ENCODE assay signal across 10 cellular contexts in genomic region chr7:139494835-139495568, GRCh38. TPM values are rescaled to one million over a fixed set of nuclear protein-coding genes. Genes with fewer than 3 reads are reported as not detected.
DNase-seq lines count a peak whose midpoint lies in the region; ATAC-seq and TF ChIP-seq lines count a peak whose summit lies in the region.
"Had no signal": no experiment of that assay in that cellular context is flagged by ENCODE, and none has a peak within 500 bp of the region (broad histone marks: within the 10 kb centered on the region; RNA-seq: fewer than 3 reads in every experiment).

No MANE protein-coding gene starts in this region.

- peaks cover 7% of the 10 kb centered on the region for H3K9me3 Mint-ChIP-seq in MCF 10A (ENCODE audit: unreplicated experiment)
- no peaks in the 10 kb centered on the region for H3K9me3 Mint-ChIP-seq in stimulated activated naive CD8-positive, alpha-beta T cell treated with anti-CD3 and anti-CD28 coated beads, Interleukin-15, Interleukin-2, amounts not matched to agents 100 ng/mL and 50 ng/mL, for 24 hours

- H3K4me3 ChIP-seq in breast epithelium (no peak overlapping the region), gastrocnemius medialis (no peak overlapping the region)

- H3K27me3 Mint-ChIP-seq in MCF 10A (ENCODE audit: insufficient read depth, unreplicated experiment) = no peaks in the 10 kb centered on the region
- no peaks in the 10 kb centered on the region for H3K27me3 Mint-ChIP-seq in stimulated activated naive CD8-positive, alpha-beta T cell treated with anti-CD3 and anti-CD28 coated beads, Interleukin-15, Interleukin-2, amounts not matched to agents 100 ng/mL and 50 ng/mL, for 24 hours

- no peaks in the 10 kb centered on the region for H3K4me1 ChIP-seq in breast epithelium
- H3K4me1 ChIP-seq in gastrocnemius medialis = no peaks in the 10 kb centered on the region

- ATAC-seq in HG02642 (IDR thresholded peaks at IDR 0.05; ENCODE audit: poor library complexity, unreplicated experiment) (peak; percentile 87), esophagus mucosa (no peak), gastrocnemius medialis (no peak)

- peak overlapping the region; percentile 0 for H3K27ac Mint-ChIP-seq in MCF 10A (ENCODE audit: low read depth, unreplicated experiment)
- H3K27ac Mint-ChIP-seq in stimulated activated naive CD8-positive, alpha-beta T cell treated with anti-CD3 and anti-CD28 coated beads, Interleukin-15, Interleukin-2, amounts not matched to agents 100 ng/mL and 50 ng/mL, for 24 hours = peak overlapping the region; percentile 6

- in situ Hi-C loops in gastrocnemius medialis (cut with MboI; ENCODE audit: low sequenced_read_pairs in 4 of 4) = loop anchor here (5.0 to 25.0 kb wide), 4 partner anchors 130 to 510 kb away; no protein-coding TSS in a partner anchor

- TF ChIP-seq CTCF in MCF 10A (IDR thresholded peaks at IDR 0.05; ENCODE audit: unreplicated experiment) (no peak), breast epithelium (IDR thresholded peaks at IDR 0.05) (no peak), gastrocnemius medialis (IDR thresholded peaks at IDR 0.05 in 4 of 5, conservative IDR thresholded peaks at IDR 0.05 in 1 of 5) (no peak)

- POLR2A ChIA-PET in MCF 10A (lab: Yijun Ruan, JAX) = interaction anchor here (0.6 to 1.4 kb wide), 3 partner anchors 13 to 107 kb away, joined by 3 to 6 read pairs (median 3); no protein-coding TSS in a partner anchor

- no peaks in the 10 kb centered on the region for H3K27me3 ChIP-seq in breast epithelium
- no peaks in the 10 kb centered on the region for H3K27me3 ChIP-seq in gastrocnemius medialis

- no TSS peak for BruUV-seq in MCF 10A (replicated peaks; lab: Mats Ljungman, UMichigan)

- DNase-seq in MCF 10A (ENCODE audit: unreplicated experiment) = no peak
- no peak for DNase-seq in breast epithelium (ENCODE audit: low spot score in 2 of 2)
- DNase-seq in NCI-H2107 (lab: John Stamatoyannopoulos, UW) = peak; percentile 73
- no peak for DNase-seq in gastrocnemius medialis
- no peak for DNase-seq in middle frontal gyrus (ENCODE audit: extremely low spot score, low spot score)

- H3K9me3 ChIP-seq in breast epithelium (peaks cover 0 to 10% of the 10 kb centered on the region in 2 donors), gastrocnemius medialis (peaks cover 0 to 2% (median 0%) of the 10 kb centered on the region in 3 donors)

- intact Hi-C loops in MCF 10A (cut with micrococcal nuclease) (no loop called here), breast epithelium (cut with DNase I; ENCODE audit: low total_unique reads) (no loop called here), gastrocnemius medialis (cut with DNase I; ENCODE audit: low total_unique reads) (no loop called here)

- no peak overlapping the region for H3K4me3 Mint-ChIP-seq in MCF 10A (ENCODE audit: unreplicated experiment)
- H3K4me3 Mint-ChIP-seq in stimulated activated naive CD8-positive, alpha-beta T cell treated with anti-CD3 and anti-CD28 coated beads, Interleukin-15, Interleukin-2, amounts not matched to agents 100 ng/mL and 50 ng/mL, for 24 hours = no peak overlapping the region

- no peaks in the 10 kb centered on the region for H3K36me3 ChIP-seq in breast epithelium
- no peaks in the 10 kb centered on the region for H3K36me3 ChIP-seq in gastrocnemius medialis

- H3K4me1 Mint-ChIP-seq in MCF 10A (ENCODE audit: insufficient read depth, unreplicated experiment) = peaks cover 18% of the 10 kb centered on the region
- peaks cover 22% of the 10 kb centered on the region for H3K4me1 Mint-ChIP-seq in stimulated activated naive CD8-positive, alpha-beta T cell treated with anti-CD3 and anti-CD28 coated beads, Interleukin-15, Interleukin-2, amounts not matched to agents 100 ng/mL and 50 ng/mL, for 24 hours (ENCODE audit: low read depth)

- no peak overlapping the region for H3K27ac ChIP-seq in breast epithelium
- H3K27ac ChIP-seq in gastrocnemius medialis = no peak overlapping the region

- CTCF ChIA-PET in MCF 10A (lab: Yijun Ruan, JAX) = interaction anchor here (1.0 to 1.9 kb wide), 4 partner anchors 14 to 124 kb away, joined by 3 to 6 read pairs (median 4); no protein-coding TSS in a partner anchor

- TF ChIP-seq POLR2A in breast epithelium (IDR thresholded peaks at IDR 0.05) (no peak), gastrocnemius medialis (IDR thresholded peaks at IDR 0.05) (no peak)

- no peaks in the 10 kb centered on the region for H3K36me3 Mint-ChIP-seq in MCF 10A (ENCODE audit: insufficient read depth, unreplicated experiment)
- H3K36me3 Mint-ChIP-seq in stimulated activated naive CD8-positive, alpha-beta T cell treated with anti-CD3 and anti-CD28 coated beads, Interleukin-15, Interleukin-2, amounts not matched to agents 100 ng/mL and 50 ng/mL, for 24 hours (ENCODE audit: low read depth) = no peaks in the 10 kb centered on the region

RNA-seq across cellular contexts. Expression of gene KLRG2, which starts 11.5 kb away (rescaled TPM):
- total RNA-seq in MCF 10A (2022) (0.19 TPM in 1 of 2 replicates, not detected in the other), breast epithelium (1 to 10 TPM in 1 of 3 donors, under 1 TPM in 2; 0.33 to 1.3 (median 0.48) TPM), esophagus mucosa (7.9 TPM), gastrocnemius medialis (under 1 TPM in 1 of 4 donors, not detected in 3; 0.11 TPM)
- total RNA-seq: lung microvascular endothelial cell, subcutaneous adipose tissue had no signal

RNA-seq across cellular contexts. Expression of gene CLEC2L, which starts 28.5 kb away (rescaled TPM):
- total RNA-seq in MCF 10A (2022) (not detected in 2 replicates), breast epithelium (not detected), esophagus mucosa (not detected), gastrocnemius medialis (under 1 TPM in 1 of 4 donors, not detected in 3; 0.18 TPM)
- total RNA-seq: lung microvascular endothelial cell, subcutaneous adipose tissue had no signal
